In genomic region chr3:138097192-138097829, GRCh38 we compare ENCODE assay signal across 12 cellular contexts. TPM values are rescaled to one million over a fixed set of nuclear protein-coding genes. Genes with fewer than 3 reads are reported as not detected.
A peak's percentile ranks its signal among the peaks of the same experiment; 100 is the strongest.
DNase-seq lines count a peak whose midpoint lies in the region; ATAC-seq and TF ChIP-seq lines count a peak whose summit lies in the region.
"Had no signal": no experiment of that assay in that cellular context is flagged by ENCODE, and none has a peak within 500 bp of the region (broad histone marks: within the 10 kb centered on the region; RNA-seq: fewer than 3 reads in every experiment).

No MANE protein-coding gene starts in this region.

- no peak overlapping the region for H3K4me3 Mint-ChIP-seq in stimulated activated effector memory CD8-positive, alpha-beta T cell treated with anti-CD3 and anti-CD28 coated beads, Interleukin-12 subunit alpha, Interleukin-12 subunit beta, amount 100 ng/mL, for 72 hours

- H3K4me3 ChIP-seq in choroid plexus epithelial cell (ENCODE audit: low read depth, low read length) (no peak overlapping the region), prostate gland (no peak overlapping the region)
- H3K4me3 ChIP-seq: BLaER1, colonic mucosa, Peyer's patch had no signal

- intact Hi-C loops in prostate gland (cut with DNase I), result no loop called here

- no peaks in the 10 kb centered on the region for H3K36me3 ChIP-seq in prostate gland
- H3K36me3 ChIP-seq: BLaER1, colonic mucosa, Peyer's patch had no signal

- no peaks in the 10 kb centered on the region for H3K9me3 Mint-ChIP-seq in stimulated activated effector memory CD8-positive, alpha-beta T cell treated with anti-CD3 and anti-CD28 coated beads, Interleukin-12 subunit alpha, Interleukin-12 subunit beta, amount 100 ng/mL, for 72 hours

- WGBS in prostate gland, result 72% methylated on average over 10 of the region's 10 CpGs

- TF ChIP-seq CTCF in choroid plexus epithelial cell (conservative IDR thresholded peaks at IDR 0.05; ENCODE audit: low read depth, low read length) (peak; percentile 58), prostate gland (IDR thresholded peaks at IDR 0.05) (no peak)

- H3K4me1 Mint-ChIP-seq in stimulated activated effector memory CD8-positive, alpha-beta T cell treated with anti-CD3 and anti-CD28 coated beads, Interleukin-12 subunit alpha, Interleukin-12 subunit beta, amount 100 ng/mL, for 72 hours, result no peaks in the 10 kb centered on the region

- TF ChIP-seq POLR2A in prostate gland (IDR thresholded peaks at IDR 0.05), result no peak

- no peaks in the 10 kb centered on the region for H3K36me3 Mint-ChIP-seq in stimulated activated effector memory CD8-positive, alpha-beta T cell treated with anti-CD3 and anti-CD28 coated beads, Interleukin-12 subunit alpha, Interleukin-12 subunit beta, amount 100 ng/mL, for 72 hours

- no peaks in the 10 kb centered on the region for H3K9me3 ChIP-seq in prostate gland
- H3K9me3 ChIP-seq: colonic mucosa, Peyer's patch had no signal

- DNase-seq in SIG-M5 treated with dmso at 0.1 percent for 504 hours (lab: John Stamatoyannopoulos, UW; ENCODE audit: unreplicated experiment) (peak; percentile 20), SIG-M5 (lab: John Stamatoyannopoulos, UW) (no peak), choroid plexus epithelial cell (ENCODE audit: low read depth) (no peak), T-helper 9 cell (no peak), prostate gland (ENCODE audit: low spot score) (no peak)
- no peak for DNase-seq in stimulated activated effector memory CD8-positive, alpha-beta T cell treated with anti-CD3 and anti-CD28 coated beads, Interleukin-12 subunit alpha, Interleukin-12 subunit beta, amount 100 ng/mL, for 72 hours (ENCODE audit: low spot score in 2 of 2)
- DNase-seq: colonic mucosa, left ventricle myocardium superior, Peyer's patch had no signal

- peak; percentile 76 for ATAC-seq in HG03521 (IDR thresholded peaks at IDR 0.05; ENCODE audit: unreplicated experiment)
- ATAC-seq in stimulated activated effector memory CD8-positive, alpha-beta T cell treated with anti-CD3 and anti-CD28 coated beads, Interleukin-12 subunit alpha, Interleukin-12 subunit beta, amount 100 ng/mL, for 72 hours, result peak; percentile 39
- no peak for ATAC-seq in HG03135 (IDR thresholded peaks at IDR 0.05; ENCODE audit: unreplicated experiment)
- ATAC-seq: left ventricle myocardium superior had no signal

- H3K4me1 ChIP-seq in prostate gland (replicated peaks), result no peaks in the 10 kb centered on the region
- H3K4me1 ChIP-seq: BLaER1, colonic mucosa, Peyer's patch had no signal

- H3K27ac Mint-ChIP-seq in stimulated activated effector memory CD8-positive, alpha-beta T cell treated with anti-CD3 and anti-CD28 coated beads, Interleukin-12 subunit alpha, Interleukin-12 subunit beta, amount 100 ng/mL, for 72 hours, result no peak overlapping the region

- no peaks in the 10 kb centered on the region for H3K27me3 ChIP-seq in prostate gland (replicated peaks; ENCODE audit: insufficient read depth)
- H3K27me3 ChIP-seq: BLaER1, colonic mucosa, Peyer's patch had no signal

- H3K27ac ChIP-seq in prostate gland, result no peak overlapping the region
- H3K27ac ChIP-seq: BLaER1, colonic mucosa, Peyer's patch had no signal

RNA-seq across cellular contexts. Expression of gene DZIP1L, which starts 18.1 kb away (rescaled TPM):
- 10 to 100 TPM; 10.2 to 18.7 TPM for total RNA-seq in prostate gland

RNA-seq across cellular contexts. Expression of gene A4GNT, which starts 34.9 kb away (rescaled TPM):
- total RNA-seq in prostate gland, result not detected
- total RNA-seq: colonic mucosa, left ventricle myocardium superior, Peyer's patch had no signal
